In genomic region chr11:73314121-73314948, GRCh38 we compare ENCODE assay signal across 8 cellular contexts. TPM values are rescaled to one million over a fixed set of nuclear protein-coding genes. Genes with fewer than 3 reads are reported as not detected.
DNase-seq lines count a peak whose midpoint lies in the region; ATAC-seq and TF ChIP-seq lines count a peak whose summit lies in the region.

No MANE protein-coding gene starts in this region.

- DNase-seq in DMS 273 (lab: John Stamatoyannopoulos, UW; ENCODE audit: unreplicated experiment) = peak; percentile 70
- DNase-seq in endothelial cell (ENCODE audit: low spot score) = no peak
- peak; percentile 78 for DNase-seq in nephron progenitor cell
- no peak for DNase-seq in cerebellum (ENCODE audit: low spot score)
- DNase-seq in NOMO-1 treated with DMSO at 0.1 percent for 48 hours (lab: John Stamatoyannopoulos, UW; ENCODE audit: unreplicated experiment) = no peak
- no peak for DNase-seq in NCI-H1048 (lab: John Stamatoyannopoulos, UW)

- H3K36me3 Mint-ChIP-seq in endothelial cell (ENCODE audit: low read depth, unreplicated experiment) = peaks cover 24% of the 10 kb centered on the region
- peaks cover 23% of the 10 kb centered on the region for H3K36me3 Mint-ChIP-seq in nephron progenitor cell (ENCODE audit: low read depth)

- H3K9ac ChIP-seq in Loucy (ENCODE audit: low read depth, low read length, poor library complexity, severe bottlenecking) = peak overlapping the region; percentile 70

- peak overlapping the region; percentile 65 for H3K4me3 Mint-ChIP-seq in endothelial cell (ENCODE audit: unreplicated experiment)
- H3K4me3 Mint-ChIP-seq in nephron progenitor cell = peak overlapping the region; percentile 80

- no peak overlapping the region for H2AFZ ChIP-seq in Loucy (ENCODE audit: low read length)

- H3K79me2 ChIP-seq in Loucy (ENCODE audit: insufficient read depth, low read length) = peaks cover 10% of the 10 kb centered on the region; the same call in 1 of the 2 replicates

- H3K36me3 ChIP-seq in Loucy (ENCODE audit: insufficient read depth, low read length) = no peaks in the 10 kb centered on the region

- H3K4me2 ChIP-seq in Loucy (ENCODE audit: low read depth, low read length, poor library complexity, severe bottlenecking) = peak overlapping the region; percentile 68

- TF ChIP-seq CTCF in Loucy (conservative IDR thresholded peaks at IDR 0.05; ENCODE audit: low read length) (no peak), endothelial cell (IDR thresholded peaks at IDR 0.05; ENCODE audit: unreplicated experiment) (no peak), nephron progenitor cell (IDR thresholded peaks at IDR 0.05) (no peak)

- H3K27me3 ChIP-seq in Loucy (ENCODE audit: insufficient read depth, low read length, poor library complexity, severe bottlenecking) = no peaks in the 10 kb centered on the region

- H3K9me3 ChIP-seq in Loucy (ENCODE audit: insufficient read depth, low read depth, low read length) = no peaks in the 10 kb centered on the region

- H3K4me1 Mint-ChIP-seq in endothelial cell (ENCODE audit: unreplicated experiment) (peaks cover 44% of the 10 kb centered on the region), nephron progenitor cell (peaks cover 86% of the 10 kb centered on the region)

- no peak for ATAC-seq in GM18867 (IDR thresholded peaks at IDR 0.05; ENCODE audit: unreplicated experiment)

- H3K27ac Mint-ChIP-seq in endothelial cell (ENCODE audit: unreplicated experiment) = no peak overlapping the region
- peak overlapping the region; percentile 97 for H3K27ac Mint-ChIP-seq in nephron progenitor cell

- H3F3A ChIP-seq in Loucy (ENCODE audit: low read depth) = 0 out of 2 replicates have a peak, but pooled peaks cover 8% of the 10 kb centered on the region

- no peaks in the 10 kb centered on the region for H4K20me1 ChIP-seq in Loucy (ENCODE audit: insufficient read depth, low read length, poor library complexity, severe bottlenecking)

- no peaks in the 10 kb centered on the region for H3K9me2 ChIP-seq in Loucy (replicated peaks; ENCODE audit: low read depth, low read length)

- H3K9me3 Mint-ChIP-seq in endothelial cell (ENCODE audit: unreplicated experiment) (no peaks in the 10 kb centered on the region), nephron progenitor cell (no peaks in the 10 kb centered on the region)

- peak overlapping the region; percentile 39 for H3K4me3 ChIP-seq in Loucy (ENCODE audit: low read length, poor library complexity, severe bottlenecking)

- peaks cover 12% of the 10 kb centered on the region for H3K27me3 Mint-ChIP-seq in endothelial cell (ENCODE audit: unreplicated experiment)
- peaks cover 7% of the 10 kb centered on the region for H3K27me3 Mint-ChIP-seq in nephron progenitor cell (ENCODE audit: low read depth, poor library complexity)

- H3K4me1 ChIP-seq in Loucy (ENCODE audit: insufficient read depth, low read length, poor library complexity, severe bottlenecking) = peaks cover 65% of the 10 kb centered on the region

RNA-seq across cellular contexts. Expression of gene ARHGEF17, which starts 6.3 kb away (rescaled TPM):
- 93.3 TPM for total RNA-seq in endothelial cell (ENCODE audit: unreplicated experiment)
- total RNA-seq in cerebellum = 33.0 TPM

RNA-seq across cellular contexts. Expression of gene P2RY6, which starts 42.2 kb away (rescaled TPM):
- total RNA-seq in endothelial cell (ENCODE audit: unreplicated experiment) (0.74 TPM), cerebellum (0.27 TPM)

Comparison
In these comparisons a context has a peak if more than half of its experiments do, and no peak if none do; other contexts are left out.
1. DNase-seq: peak in DMS 273 (single experiment) and nephron progenitor cell (single experiment); none in endothelial cell (single experiment), cerebellum (single experiment), NOMO-1 treated with DMSO at 0.1 percent for 48 hours (single experiment) and NCI-H1048 (single experiment).